In genomic region chr20:44247131-44247571, GRCh38 we compare ENCODE assay signal across 12 cellular contexts. TPM values are rescaled to one million over a fixed set of nuclear protein-coding genes. Genes with fewer than 3 reads are reported as not detected.
DNase-seq lines count a peak whose midpoint lies in the region; ATAC-seq, FAIRE-seq and TF ChIP-seq lines count a peak whose summit lies in the region.
"Had no signal": no experiment of that assay in that cellular context is flagged by ENCODE, and none has a peak within 500 bp of the region (broad histone marks: within the 10 kb centered on the region; RNA-seq: fewer than 3 reads in every experiment).

TSS of gene GDAP1L1 (plus strand) at chr20:44247308. CDS start at chr20:44247335, 27 bp downstream.

- no peaks in the 10 kb centered on the region for H3K36me3 Mint-ChIP-seq in activated T-helper 2 cell treated with anti-CD3 and anti-CD28 coated beads, Interferon-gamma antibody, Interleukin-2, Interleukin-4, amounts not matched to agents 10 μg/mL and 5 μg/mL and 100 μg/mL, durations not matched to agents 14 hours and 24 hours and 36 hours (ENCODE audit: low read depth)

- no peak within 1 kb of the TSS for H2AK5ac ChIP-seq in trophoblast cell (ENCODE audit: low read length)

- DNase-seq in GM23248 (peak; percentile 24), NCI-H526 treated with DMSO at 0.1 percent for 48 hours (lab: John Stamatoyannopoulos, UW) (peak; percentile 40), head of caudate nucleus (peak; percentile 3 to 91 (median 64)), trophoblast cell (no peak), GM12892 (ENCODE audit: insufficient read length) (no peak), RPMI8226 (no peak)
- DNase-seq in activated T-helper 2 cell treated with anti-CD3 and anti-CD28 coated beads, Interferon-gamma antibody, Interleukin-2, Interleukin-4, amounts not matched to agents 10 μg/mL and 5 μg/mL and 100 μg/mL, durations not matched to agents 14 hours and 24 hours and 36 hours (ENCODE audit: low spot score), result no peak
- DNase-seq: activated CD4-positive, alpha-beta T cell treated with anti-CD3 and anti-CD28 coated beads for 1 hour; dermis blood vessel endothelial cell; Kasumi-1 had no signal

- H3K36me3 ChIP-seq in GM23248 (ENCODE audit: low read depth) (no peaks in the 10 kb centered on the region), trophoblast cell (ENCODE audit: control insufficient read depth in 1 of 2, insufficient read depth in 2 of 2, low read length in 2 of 2) (no peaks in the 10 kb centered on the region)

- no peak within 1 kb of the TSS for H4K91ac ChIP-seq in trophoblast cell (ENCODE audit: low read depth, low read length)

- no peaks in the 10 kb centered on the region for H3K79me1 ChIP-seq in trophoblast cell (ENCODE audit: low read length)

- H2BK120ac ChIP-seq in trophoblast cell (ENCODE audit: insufficient read depth, low read length, poor library complexity), result no peak within 1 kb of the TSS

- H3K27ac ChIP-seq in GM23248 (no peak within 1 kb of the TSS), trophoblast cell (ENCODE audit: low read depth, low read length) (no peak within 1 kb of the TSS)

- H3K4me3 ChIP-seq in GM23248 (no peak within 1 kb of the TSS), trophoblast cell (ENCODE audit: low read depth, low read length) (no peak within 1 kb of the TSS)

- H3K18ac ChIP-seq in trophoblast cell (ENCODE audit: low read length), result no peak within 1 kb of the TSS

- TF ChIP-seq POLR2A in GM12892 (IDR thresholded peaks at IDR 0.05; ENCODE audit: low read depth, low read length), result no peak

- no peaks in the 10 kb centered on the region for H3K9me3 Mint-ChIP-seq in activated T-helper 2 cell treated with anti-CD3 and anti-CD28 coated beads, Interferon-gamma antibody, Interleukin-2, Interleukin-4, amounts not matched to agents 10 μg/mL and 5 μg/mL and 100 μg/mL, durations not matched to agents 14 hours and 24 hours and 36 hours

- no peak within 1 kb of the TSS for H2BK12ac ChIP-seq in trophoblast cell (ENCODE audit: low read length)

- no peak within 1 kb of the TSS for H3K4me2 ChIP-seq in GM23248 (ENCODE audit: unreplicated experiment)
- H3K4me2 ChIP-seq in trophoblast cell (ENCODE audit: low read length), result peak within 1 kb of the TSS; percentile 13

- peaks cover 12% of the 10 kb centered on the region for H3K27me3 ChIP-seq in GM23248 (replicated peaks; ENCODE audit: insufficient read depth)
- H3K27me3 ChIP-seq in trophoblast cell (ENCODE audit: insufficient read depth, low read length), result peaks cover 7% of the 10 kb centered on the region

- H3K14ac ChIP-seq in trophoblast cell (ENCODE audit: low read length), result no peak within 1 kb of the TSS

- H3K4ac ChIP-seq in trophoblast cell (ENCODE audit: low read depth, low read length), result no peak within 1 kb of the TSS

- no peak within 1 kb of the TSS for H2BK5ac ChIP-seq in trophoblast cell (ENCODE audit: low read depth, low read length, poor library complexity)

- H3K4me1 ChIP-seq in GM23248 (ENCODE audit: insufficient read depth), result no peaks in the 10 kb centered on the region
- peaks cover 5 to 7% of the 10 kb centered on the region in 2 experiments for H3K4me1 ChIP-seq in trophoblast cell (ENCODE audit: control insufficient read depth in 1 of 2, insufficient read depth in 2 of 2, low read length in 2 of 2)

- H3K27me3 Mint-ChIP-seq in activated T-helper 2 cell treated with anti-CD3 and anti-CD28 coated beads, Interferon-gamma antibody, Interleukin-2, Interleukin-4, amounts not matched to agents 10 μg/mL and 5 μg/mL and 100 μg/mL, durations not matched to agents 14 hours and 24 hours and 36 hours (ENCODE audit: low read depth), result peaks cover 25% of the 10 kb centered on the region

- no peak within 1 kb of the TSS for H3K4me3 Mint-ChIP-seq in activated T-helper 2 cell treated with anti-CD3 and anti-CD28 coated beads, Interferon-gamma antibody, Interleukin-2, Interleukin-4, amounts not matched to agents 10 μg/mL and 5 μg/mL and 100 μg/mL, durations not matched to agents 14 hours and 24 hours and 36 hours (ENCODE audit: low read depth)

- WGBS in GM23248 (ENCODE audit: low coverage in 1 of 2, low lambda C conversion rate in 2 of 2, missing lambda C conversion rate in 2 of 2), 2 experiments, result 3 to 5% methylated on average over 22 to 26 of the region's 32 CpGs
- WGBS in trophoblast cell (ENCODE audit: extremely low coverage, insufficient coverage, insufficient read length), result no CpG with 5 or more reads among the region's 32 CpGs

- no peaks in the 10 kb centered on the region for H3K9me3 ChIP-seq in GM23248 (ENCODE audit: low read depth)
- H3K9me3 ChIP-seq in trophoblast cell (ENCODE audit: insufficient read depth, low read depth, low read length), result no peaks in the 10 kb centered on the region

- no peaks in the 10 kb centered on the region for H4K20me1 ChIP-seq in GM23248 (ENCODE audit: insufficient read depth)

- H3K4me1 Mint-ChIP-seq in activated T-helper 2 cell treated with anti-CD3 and anti-CD28 coated beads, Interferon-gamma antibody, Interleukin-2, Interleukin-4, amounts not matched to agents 10 μg/mL and 5 μg/mL and 100 μg/mL, durations not matched to agents 14 hours and 24 hours and 36 hours (ENCODE audit: low read depth), result no peaks in the 10 kb centered on the region

- H4K8ac ChIP-seq in trophoblast cell (ENCODE audit: low read depth, low read length), result no peak within 1 kb of the TSS

- no peak for ATAC-seq in GM19397 (IDR thresholded peaks at IDR 0.05; ENCODE audit: unreplicated experiment)

- no peaks in the 10 kb centered on the region for H3F3A ChIP-seq in GM23248 (ENCODE audit: insufficient read depth)

- in situ Hi-C loops in GM23248 (cut with MboI), result no loop called here

- H4K12ac ChIP-seq in trophoblast cell (ENCODE audit: low read depth, low read length), result no peak within 1 kb of the TSS

- intact Hi-C loops in head of caudate nucleus (cut with DNase I), result no loop called here
- intact Hi-C loops in activated T-helper 2 cell treated with anti-CD3 and anti-CD28 coated beads, Interferon-gamma antibody, Interleukin-2, Interleukin-4, amounts not matched to agents 10 μg/mL and 5 μg/mL and 100 μg/mL, durations not matched to agents 14 hours and 24 hours and 36 hours (cut with micrococcal nuclease), result no loop called here

- no peaks in the 10 kb centered on the region for H3K9me2 ChIP-seq in GM23248 (ENCODE audit: insufficient read depth)

- no peak within 1 kb of the TSS for H3K27ac Mint-ChIP-seq in activated T-helper 2 cell treated with anti-CD3 and anti-CD28 coated beads, Interferon-gamma antibody, Interleukin-2, Interleukin-4, amounts not matched to agents 10 μg/mL and 5 μg/mL and 100 μg/mL, durations not matched to agents 14 hours and 24 hours and 36 hours

- H3K9ac ChIP-seq in GM23248, result no peak within 1 kb of the TSS
- no peak within 1 kb of the TSS for H3K9ac ChIP-seq in trophoblast cell (ENCODE audit: low read length)

- H3K23ac ChIP-seq in trophoblast cell (ENCODE audit: low read length), result no peak within 1 kb of the TSS

- no peak within 1 kb of the TSS for H2AFZ ChIP-seq in GM23248
- no peak within 1 kb of the TSS for H2AFZ ChIP-seq in trophoblast cell (ENCODE audit: insufficient read depth, low read length, poor library complexity)

- H3K79me2 ChIP-seq in GM23248 (ENCODE audit: insufficient read depth) (no peaks in the 10 kb centered on the region), trophoblast cell (ENCODE audit: control insufficient read depth, insufficient read depth, low read length, poor library complexity) (no peaks in the 10 kb centered on the region)

- FAIRE-seq in GM12892 (lab: Jason Lieb, UNC), result no peak
- FAIRE-seq: H54 had no signal

RNA-seq across cellular contexts. Expression of gene GDAP1L1, which starts in this region (rescaled TPM):
- not detected in 2 replicates for total RNA-seq in GM23248 (2014; rRNA removed; shearing (Covaris generic))
- not detected in 2 replicates for polyA plus RNA-seq in GM23248 (2016; fragmentation: Nextera tagmentation; extraction: Ambion mirVana)
- polyA plus RNA-seq in trophoblast cell (2013), result 0.01 and 0.06 TPM in 2 replicates
- polyA plus RNA-seq in GM12892 (2012; ENCODE audit: missing spikeins), result 0.15 TPM
- not detected in 2 replicates for total RNA-seq in activated T-helper 2 cell treated with anti-CD3 and anti-CD28 coated beads, Interferon-gamma antibody, Interleukin-2, Interleukin-4, amounts not matched to agents 10 μg/mL and 5 μg/mL and 100 μg/mL, durations not matched to agents 14 hours and 24 hours and 36 hours
- total RNA-seq: dermis blood vessel endothelial cell had no signal

Comparison
In these comparisons a context has a peak if more than half of its experiments do, and no peak if none do; other contexts are left out.
1. Peak in DNase-seq in GM23248; RNA of the gene not detected or under 1 TPM.
2. DNase-seq: peak in NCI-H526 treated with DMSO at 0.1 percent for 48 hours (single experiment) and head of caudate nucleus (42 of 42); none in trophoblast cell (0 of 2), GM12892 (single experiment), activated T-helper 2 cell treated with anti-CD3 and anti-CD28 coated beads, Interferon-gamma antibody, Interleukin-2, Interleukin-4, amounts not matched to agents 10 μg/mL and 5 μg/mL and 100 μg/mL, durations not matched to agents 14 hours and 24 hours and 36 hours (single experiment) and RPMI8226 (single experiment).